ENCODE assay signal across 13 cellular contexts in the genomic region with DNA sequence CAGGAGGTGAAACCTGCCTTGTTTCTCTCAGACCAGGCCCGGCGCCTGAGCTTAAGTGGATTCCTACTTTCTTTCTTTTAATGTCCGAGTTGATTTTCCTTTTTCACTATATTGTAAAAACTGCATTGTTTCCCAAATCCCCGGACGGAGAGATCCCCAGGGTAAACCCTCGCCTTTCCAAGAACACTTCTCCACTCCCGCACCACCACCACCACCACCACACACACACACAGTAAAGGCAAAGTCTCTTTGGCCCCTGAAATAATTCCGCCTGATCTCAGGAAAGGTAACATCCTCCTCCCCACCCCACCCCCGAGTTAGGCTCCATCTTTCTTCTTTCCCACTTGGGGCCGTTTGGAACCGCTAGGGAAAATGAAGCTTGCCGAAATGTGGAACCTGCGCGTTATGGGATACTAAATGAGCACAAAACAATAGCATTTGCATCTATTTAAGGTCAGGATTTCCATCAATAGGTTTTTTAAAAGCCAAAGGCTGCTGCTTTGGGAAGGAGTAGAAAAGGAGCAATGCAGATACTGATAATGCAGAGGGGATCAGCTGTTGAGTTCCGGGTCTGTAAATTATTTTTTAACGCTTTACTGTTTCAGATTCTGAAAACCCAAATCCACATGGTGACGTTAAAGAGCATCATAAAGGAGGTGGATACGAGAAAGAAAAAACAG. TPM values are rescaled to one million over a fixed set of nuclear protein-coding genes. Genes with fewer than 3 reads are reported as not detected.
A peak's percentile ranks its signal among the peaks of the same experiment; 100 is the strongest.
DNase-seq lines count a peak whose midpoint lies in the region; ATAC-seq and TF ChIP-seq lines count a peak whose summit lies in the region.
"Had no signal": no experiment of that assay in that cellular context is flagged by ENCODE, and none has a peak within 500 bp of the region (broad histone marks: within the 10 kb centered on the region; RNA-seq: fewer than 3 reads in every experiment).

No MANE protein-coding gene starts in this region.

- no peak overlapping the region for H3K27ac Mint-ChIP-seq in naive thymus-derived CD4-positive, alpha-beta T cell

- H3K9me3 ChIP-seq in heart right ventricle (no peaks in the 10 kb centered on the region), ectodermal cell (ENCODE audit: control insufficient read depth, low read length) (no peaks in the 10 kb centered on the region)
- no peaks in the 10 kb centered on the region for H3K9me3 ChIP-seq in naive thymus-derived CD4-positive, alpha-beta T cell (ENCODE audit: control insufficient read depth in 2 of 3, low read length in 3 of 3)

- peaks cover 71 to 93% (median 87%) of the 10 kb centered on the region in 5 donors for H3K27me3 Mint-ChIP-seq in naive thymus-derived CD4-positive, alpha-beta T cell

- H3K36me3 Mint-ChIP-seq in naive thymus-derived CD4-positive, alpha-beta T cell: no peaks in the 10 kb centered on the region

- intact Hi-C loops in heart right ventricle (cut with DNase I): no loop called here
- intact Hi-C loops in left cardiac atrium (cut with DNase I): no loop called here
- intact Hi-C loops in naive thymus-derived CD4-positive, alpha-beta T cell (cut with micrococcal nuclease): loop anchor here in 1 of 2 donors (5.0 kb wide), 1 partner anchor 299 kb away; a partner anchor contains a TSS

- H3K36me3 ChIP-seq in heart right ventricle (no peaks in the 10 kb centered on the region), ectodermal cell (ENCODE audit: control insufficient read depth, insufficient read depth, low read length) (no peaks in the 10 kb centered on the region), urinary bladder (ENCODE audit: insufficient read depth) (no peaks in the 10 kb centered on the region)
- H3K36me3 ChIP-seq in naive thymus-derived CD4-positive, alpha-beta T cell (ENCODE audit: control insufficient read depth in 2 of 3, insufficient read depth in 3 of 3, low read length in 3 of 3): no peaks in the 10 kb centered on the region

- H3K27ac ChIP-seq in heart right ventricle: no peak overlapping the region
- H3K27ac ChIP-seq in ectodermal cell (ENCODE audit: insufficient read depth, low read depth, low read length, poor library complexity, severe bottlenecking): no peak overlapping the region
- no peak overlapping the region for H3K27ac ChIP-seq in naive thymus-derived CD4-positive, alpha-beta T cell (ENCODE audit: low read depth, low read length)
- H3K27ac ChIP-seq in urinary bladder (ENCODE audit: low read depth): no peak overlapping the region
- H3K27ac ChIP-seq: PC-9 had no signal

- 11 to 14% methylated on average over 18 of the region's 18 CpGs for WGBS in heart right ventricle, 2 donors
- WGBS in ectodermal cell, 2 experiments: 2% methylated on average over 18 of the region's 18 CpGs
- WGBS in urinary bladder: 13% methylated on average over 18 of the region's 18 CpGs

- no peak for TF ChIP-seq CTCF in heart right ventricle (IDR thresholded peaks at IDR 0.05)

- peaks cover 12 to 41% (median 26%) of the 10 kb centered on the region in 7 donors for H3K4me1 Mint-ChIP-seq in naive thymus-derived CD4-positive, alpha-beta T cell

- H3K27me3 ChIP-seq in heart right ventricle: peaks cover 9 to 99% (median 89%) of the 10 kb centered on the region in 7 donors
- H3K27me3 ChIP-seq in ectodermal cell (ENCODE audit: control insufficient read depth, insufficient read depth, low read length, poor library complexity, severe bottlenecking): peaks cover 90% of the 10 kb centered on the region
- peaks cover 11 to 13% of the 10 kb centered on the region in 2 donors for H3K27me3 ChIP-seq in naive thymus-derived CD4-positive, alpha-beta T cell (ENCODE audit: control insufficient read depth in 2 of 2, insufficient read depth in 2 of 2, low read length in 2 of 2)

- POLR2A ChIA-PET in naive thymus-derived CD4-positive, alpha-beta T cell (lab: Charles Lee): no interaction called here

- no peak for DNase-seq in heart right ventricle
- DNase-seq in left cardiac atrium: no peak
- no peak for DNase-seq in naive thymus-derived CD4-positive, alpha-beta T cell
- DNase-seq in NCI-H187 (lab: John Stamatoyannopoulos, UW): no peak
- DNase-seq in OCI-M2 (lab: John Stamatoyannopoulos, UW; ENCODE audit: unreplicated experiment): no peak
- DNase-seq: activated gamma-delta T cell; effector memory CD4-positive, alpha-beta T cell; NCI-H1092 treated with DMSO at 0.1 percent for 48 hours; PC-9 had no signal

- H3K4me3 ChIP-seq in heart right ventricle (peak overlapping the region in 7 of 10 donors; percentile 12 to 58 (median 32)), ectodermal cell (ENCODE audit: insufficient read depth, low read depth, low read length) (peak overlapping the region; percentile 44), urinary bladder (ENCODE audit: low read depth, low read length) (peak overlapping the region; percentile 2)
- H3K4me3 ChIP-seq in naive thymus-derived CD4-positive, alpha-beta T cell (ENCODE audit: low read length): no peak overlapping the region
- H3K4me3 ChIP-seq: PC-9 had no signal

- H3K4me1 ChIP-seq in heart right ventricle (peaks cover 0 to 42% (median 25%) of the 10 kb centered on the region in 9 donors), ectodermal cell (ENCODE audit: control insufficient read depth, insufficient read depth, low read length) (peaks cover 10% of the 10 kb centered on the region), urinary bladder (ENCODE audit: insufficient read depth) (no peaks in the 10 kb centered on the region)
- H3K4me1 ChIP-seq in naive thymus-derived CD4-positive, alpha-beta T cell (ENCODE audit: control insufficient read depth in 2 of 2, insufficient read depth in 2 of 2, low read length in 2 of 2): peaks cover 0 to 6% of the 10 kb centered on the region in 2 donors

- H3K4me3 Mint-ChIP-seq in naive thymus-derived CD4-positive, alpha-beta T cell: peak overlapping the region in 7 of 10 donors; percentile 45 to 82 (median 73)

- ATAC-seq in heart right ventricle: no peak
- no peak for ATAC-seq in left cardiac atrium
- no peak for ATAC-seq in naive thymus-derived CD4-positive, alpha-beta T cell
- no peak for ATAC-seq in HG02852 (IDR thresholded peaks at IDR 0.05; ENCODE audit: unreplicated experiment)

- H3K9me3 Mint-ChIP-seq in naive thymus-derived CD4-positive, alpha-beta T cell: peaks cover 0 to 2% (median 0%) of the 10 kb centered on the region in 11 donors

- CTCF ChIA-PET in naive thymus-derived CD4-positive, alpha-beta T cell (lab: Charles Lee): no interaction called here

RNA-seq across cellular contexts. Expression of a gene that starts 2.5 kb away (rescaled TPM):
- under 1 TPM in 4 of 10 donors, not detected in 6; 0.07 to 0.24 (median 0.13) TPM for total RNA-seq in heart right ventricle
- under 1 TPM; 0.04 to 0.22 TPM for polyA plus RNA-seq in heart right ventricle
- under 1 TPM; 0.18 to 0.74 TPM for total RNA-seq in left cardiac atrium
- polyA plus RNA-seq in ectodermal cell (2013, experiment 1 of 4): 3.6 TPM
- polyA plus RNA-seq in ectodermal cell (2013, experiment 2 of 4): 8.6 TPM
- 3.7 TPM for polyA plus RNA-seq in ectodermal cell (2013, experiment 3 of 4)
- polyA plus RNA-seq in ectodermal cell (2013, experiment 4 of 4): 5.6 TPM
- not detected for total RNA-seq in naive thymus-derived CD4-positive, alpha-beta T cell
- polyA plus RNA-seq in naive thymus-derived CD4-positive, alpha-beta T cell: not detected
- 48.1 TPM for total RNA-seq in urinary bladder
- 46.3 TPM for polyA plus RNA-seq in urinary bladder
- total RNA-seq: left lobe of liver, PC-9 had no signal

Comparison
In these comparisons a context has a peak if more than half of its experiments do, and no peak if none do; other contexts are left out.
1. RNA of a gene that starts 2.5 kb away (total RNA-seq): 48.1 TPM in urinary bladder (single experiment); 0.18 to 0.74 TPM in left cardiac atrium, 0.07 to 0.24 TPM in heart right ventricle and not detected in naive thymus-derived CD4-positive, alpha-beta T cell; every median in the first group is over 10 times any median in the second.